In genomic region chr4:39464886-39465501, GRCh38 we compare ENCODE assay signal across 8 cellular contexts. TPM values are rescaled to one million over a fixed set of nuclear protein-coding genes. Genes with fewer than 3 reads are reported as not detected.
DNase-seq lines count a peak whose midpoint lies in the region; ATAC-seq and TF ChIP-seq lines count a peak whose summit lies in the region.

No MANE protein-coding gene starts in this region.

- no peak overlapping the region for H3K4me3 ChIP-seq in tibial nerve

- H3K9me3 Mint-ChIP-seq in activated T-helper 2 cell treated with anti-CD3 and anti-CD28 coated beads, Interferon-gamma antibody, Interleukin-2, Interleukin-4, amounts not matched to agents 10 μg/mL and 5 μg/mL and 100 μg/mL, durations not matched to agents 14 hours and 24 hours and 36 hours = no peaks in the 10 kb centered on the region

- TF ChIP-seq EP300 in tibial nerve (IDR thresholded peaks at IDR 0.05) = no peak

- H3K27me3 ChIP-seq in tibial nerve = no peaks in the 10 kb centered on the region

- H3K27ac ChIP-seq in tibial nerve = no peak overlapping the region

- H3K36me3 ChIP-seq in tibial nerve = peaks cover 0 to 58% (median 7%) of the 10 kb centered on the region in 3 donors

- H3K4me1 Mint-ChIP-seq in activated T-helper 2 cell treated with anti-CD3 and anti-CD28 coated beads, Interferon-gamma antibody, Interleukin-2, Interleukin-4, amounts not matched to agents 10 μg/mL and 5 μg/mL and 100 μg/mL, durations not matched to agents 14 hours and 24 hours and 36 hours (ENCODE audit: low read depth) = peaks cover 17% of the 10 kb centered on the region

- no peaks in the 10 kb centered on the region for H3K27me3 Mint-ChIP-seq in activated T-helper 2 cell treated with anti-CD3 and anti-CD28 coated beads, Interferon-gamma antibody, Interleukin-2, Interleukin-4, amounts not matched to agents 10 μg/mL and 5 μg/mL and 100 μg/mL, durations not matched to agents 14 hours and 24 hours and 36 hours (ENCODE audit: low read depth)

- H3K4me1 ChIP-seq in tibial nerve = peaks cover 0 to 9% (median 1%) of the 10 kb centered on the region in 4 donors

- H3K4me3 Mint-ChIP-seq in activated T-helper 2 cell treated with anti-CD3 and anti-CD28 coated beads, Interferon-gamma antibody, Interleukin-2, Interleukin-4, amounts not matched to agents 10 μg/mL and 5 μg/mL and 100 μg/mL, durations not matched to agents 14 hours and 24 hours and 36 hours (ENCODE audit: low read depth) = no peak overlapping the region

- H3K9me3 ChIP-seq in tibial nerve = no peaks in the 10 kb centered on the region

- no peak for TF ChIP-seq CTCF in tibial nerve (IDR thresholded peaks at IDR 0.05)

- H3K36me3 Mint-ChIP-seq in activated T-helper 2 cell treated with anti-CD3 and anti-CD28 coated beads, Interferon-gamma antibody, Interleukin-2, Interleukin-4, amounts not matched to agents 10 μg/mL and 5 μg/mL and 100 μg/mL, durations not matched to agents 14 hours and 24 hours and 36 hours (ENCODE audit: low read depth) = peaks cover 23% of the 10 kb centered on the region

- H3K27ac Mint-ChIP-seq in activated T-helper 2 cell treated with anti-CD3 and anti-CD28 coated beads, Interferon-gamma antibody, Interleukin-2, Interleukin-4, amounts not matched to agents 10 μg/mL and 5 μg/mL and 100 μg/mL, durations not matched to agents 14 hours and 24 hours and 36 hours = peak overlapping the region; percentile 62

- intact Hi-C loops in activated T-helper 2 cell treated with anti-CD3 and anti-CD28 coated beads, Interferon-gamma antibody, Interleukin-2, Interleukin-4, amounts not matched to agents 10 μg/mL and 5 μg/mL and 100 μg/mL, durations not matched to agents 14 hours and 24 hours and 36 hours (cut with micrococcal nuclease) = no loop called here

- 20 to 33% methylated on average over 2 of the region's 2 CpGs for WGBS in tibial nerve, 2 donors

- ATAC-seq in HG03095 (IDR thresholded peaks at IDR 0.05; ENCODE audit: unreplicated experiment) (no peak), HG03139 (IDR thresholded peaks at IDR 0.05; ENCODE audit: unreplicated experiment) (no peak)

- no peak for TF ChIP-seq POLR2A in tibial nerve (IDR thresholded peaks at IDR 0.05)

- peak; percentile 24 for DNase-seq in DMS114 treated with DMSO at 0.1 percent for 48 hours (lab: John Stamatoyannopoulos, UW; ENCODE audit: unreplicated experiment)
- peak; percentile 92 to 93 for DNase-seq in Kasumi-1 (lab: John Stamatoyannopoulos, UW)
- DNase-seq in activated T-helper 2 cell treated with anti-CD3 and anti-CD28 coated beads, Interferon-gamma antibody, Interleukin-2, Interleukin-4, amounts not matched to agents 10 μg/mL and 5 μg/mL and 100 μg/mL, durations not matched to agents 14 hours and 24 hours and 36 hours (ENCODE audit: low spot score) = no peak
- DNase-seq in left kidney (ENCODE audit: low read depth, low spot score) = peak; percentile 54
- DNase-seq in cerebellum (ENCODE audit: low spot score) = no peak
- DNase-seq in tibial nerve (ENCODE audit: low spot score in 2 of 2) = no peak

RNA-seq across cellular contexts. Expression of gene LIAS, which starts 6.1 kb away (rescaled TPM):
- total RNA-seq in activated T-helper 2 cell treated with anti-CD3 and anti-CD28 coated beads, Interferon-gamma antibody, Interleukin-2, Interleukin-4, amounts not matched to agents 10 μg/mL and 5 μg/mL and 100 μg/mL, durations not matched to agents 14 hours and 24 hours and 36 hours = 19.1 and 19.8 TPM in 2 replicates
- total RNA-seq in cerebellum (22.7 TPM), tibial nerve (10 to 100 TPM in 3 of 4 donors, 1 to 10 TPM in 1; 9.3 to 11.2 (median 11.0) TPM)

RNA-seq across cellular contexts. Expression of gene RPL9, which starts 6.3 kb away (rescaled TPM):
- total RNA-seq in activated T-helper 2 cell treated with anti-CD3 and anti-CD28 coated beads, Interferon-gamma antibody, Interleukin-2, Interleukin-4, amounts not matched to agents 10 μg/mL and 5 μg/mL and 100 μg/mL, durations not matched to agents 14 hours and 24 hours and 36 hours = 1,761 and 1,779 TPM in 2 replicates
- total RNA-seq in cerebellum (1,493 TPM), tibial nerve (1,000 to 10,000 TPM; 2,396 to 3,997 (median 2,918) TPM)

RNA-seq across cellular contexts. Expression of gene KLB, which starts 58.3 kb away (rescaled TPM):
- total RNA-seq in activated T-helper 2 cell treated with anti-CD3 and anti-CD28 coated beads, Interferon-gamma antibody, Interleukin-2, Interleukin-4, amounts not matched to agents 10 μg/mL and 5 μg/mL and 100 μg/mL, durations not matched to agents 14 hours and 24 hours and 36 hours = not detected in 2 replicates
- 0.27 TPM for total RNA-seq in cerebellum
- 10 to 100 TPM in 1 of 4 donors, 1 to 10 TPM in 3; 1.6 to 10.2 (median 3.4) TPM for total RNA-seq in tibial nerve

Comparison
In these comparisons a context has a peak if more than half of its experiments do, and no peak if none do; other contexts are left out.
1. DNase-seq: peak in DMS114 treated with DMSO at 0.1 percent for 48 hours (single experiment), Kasumi-1 (2 of 2) and left kidney (single experiment); none in activated T-helper 2 cell treated with anti-CD3 and anti-CD28 coated beads, Interferon-gamma antibody, Interleukin-2, Interleukin-4, amounts not matched to agents 10 μg/mL and 5 μg/mL and 100 μg/mL, durations not matched to agents 14 hours and 24 hours and 36 hours (single experiment), cerebellum (single experiment) and tibial nerve (0 of 2).